20 cellular contexts compared by ENCODE assay signal in the genomic region with DNA sequence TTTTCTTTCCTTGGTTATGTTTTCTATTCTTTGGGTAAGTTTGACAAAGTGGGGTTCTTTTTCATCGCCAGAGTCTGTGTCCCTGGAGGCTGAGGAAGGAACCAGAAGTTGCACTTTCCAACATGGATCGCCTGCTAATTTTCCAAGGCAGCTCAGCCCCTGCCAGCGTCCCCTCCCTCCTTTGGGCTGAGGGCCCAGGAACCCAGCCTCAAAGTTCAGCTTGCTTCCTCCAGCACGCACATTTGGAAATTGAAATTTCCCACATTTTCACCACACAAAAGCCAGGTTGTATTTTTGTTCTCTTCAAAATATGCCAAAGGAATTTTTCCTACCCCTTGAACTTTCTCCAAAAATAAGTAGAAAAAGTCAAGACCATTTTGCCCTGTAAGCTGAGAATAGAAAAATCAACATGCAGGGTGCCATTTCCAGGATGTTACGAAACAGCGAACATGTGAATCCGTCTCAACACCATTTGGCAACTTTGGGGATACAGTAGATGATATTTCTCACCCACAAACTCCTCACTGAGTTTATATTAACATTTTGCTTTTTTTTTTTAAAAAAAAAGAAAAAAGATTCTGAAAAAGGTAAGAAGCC.
A peak's percentile ranks its signal among the peaks of the same experiment; 100 is the strongest.
DNase-seq lines count a peak whose midpoint lies in the region; ATAC-seq, FAIRE-seq and TF ChIP-seq lines count a peak whose summit lies in the region.
"Had no signal": no experiment of that assay in that cellular context is flagged by ENCODE, and none has a peak within 500 bp of the region (broad histone marks: within the 10 kb centered on the region; RNA-seq: fewer than 3 reads in every experiment).

No MANE protein-coding gene starts in this region.

- no peak for TF ChIP-seq RAD21 in A549 (conservative IDR thresholded peaks at IDR 0.05 in 1 of 2, IDR thresholded peaks at IDR 0.05 in 1 of 2)

- H3K4me3 ChIP-seq in A549, result no peak overlapping the region

- FAIRE-seq in A549 (lab: Jason Lieb, UNC), result no peak
- FAIRE-seq: D721Med had no signal

- TF ChIP-seq POLR2A in A549 (IDR thresholded peaks at IDR 0.05; ENCODE audit: low read length), result no peak

- H3K27ac ChIP-seq in A549, result peak overlapping the region in 1 of 2 experiments; percentile 71; a peak in 3 of 6 replicates

- POLR2A ChIA-PET in A549 (lab: Yijun Ruan, JAX), result no interaction called here

- no peak for ATAC-seq in A549
- peak; percentile 48 for ATAC-seq in omental fat pad (ENCODE audit: low FRiP score)
- no peak for ATAC-seq in stimulated activated naive CD8-positive, alpha-beta T cell treated with anti-CD3 and anti-CD28 coated beads, Interleukin-15, Interleukin-2, amounts not matched to agents 100 U/mL and 50 U/mL, for 24 hours
- no peak for ATAC-seq in HG03175 (IDR thresholded peaks at IDR 0.05; ENCODE audit: unreplicated experiment)
- ATAC-seq in GM21786 (IDR thresholded peaks at IDR 0.05; ENCODE audit: unreplicated experiment), result no peak

- no peak for TF ChIP-seq EP300 in A549 (IDR thresholded peaks at IDR 0.05)

- CTCF ChIA-PET in A549 (lab: Yijun Ruan, JAX), result interaction anchor here (1.3 to 7.7 kb wide), 2 partner anchors 299 to 451 kb away, joined by 3 to 58 read pairs; no protein-coding TSS in a partner anchor

- DNase-seq in A549 (ENCODE audit: low read depth in 1 of 2, low spot score in 1 of 2), result no peak
- DNase-seq in RPMI7951 (ENCODE audit: low read depth), result peak; percentile 36
- peak; percentile 51 for DNase-seq in fibroblast of peridontal ligament (ENCODE audit: extremely low read depth)
- no peak for DNase-seq in omental fat pad (ENCODE audit: low spot score)
- DNase-seq in foreskin melanocyte, result no peak
- no peak for DNase-seq in stimulated activated naive CD8-positive, alpha-beta T cell treated with anti-CD3 and anti-CD28 coated beads, Interleukin-15, Interleukin-2, amounts not matched to agents 100 U/mL and 50 U/mL, for 24 hours
- DNase-seq: activated CD4-positive, alpha-beta T cell treated with anti-CD3 and anti-CD28 coated beads, Interleukin-2, amount 10 ng/mL, durations not matched to agents 24 days and 14 days; activated naive CD8-positive, alpha-beta T cell treated with anti-CD3 and anti-CD28 coated beads, Interleukin-2, amount 10 ng/mL, durations not matched to agents 7 days and 5 days; C1 segment of cervical spinal cord; GDM1; midbrain; NCI-H187; NCI-H2227 treated with DMSO at 0.1 percent for 48 hours; NCI-H748 treated with DMSO at 0.1 percent for 48 hours; SIG-M5; stimulated activated CD4-positive, alpha-beta T cell treated with anti-CD3 and anti-CD28 coated beads, Interleukin-4, amount 100 ng/mL, for 4 hours; T-helper 1 cell had no signal

- WGBS in A549 (ENCODE audit: missing lambda C conversion rate), result 83% methylated on average over 7 of the region's 7 CpGs

- H3K9me3 ChIP-seq in A549, result peaks cover 18% of the 10 kb centered on the region

- peak overlapping the region; percentile 18; the same call in 1 of the 3 replicates for H3K4me2 ChIP-seq in A549

- TF ChIP-seq CTCF in A549 (IDR thresholded peaks at IDR 0.05), result no peak
- TF ChIP-seq CTCF in omental fat pad (IDR thresholded peaks at IDR 0.05), result no peak

- peaks cover 33% of the 10 kb centered on the region for H3K4me1 ChIP-seq in A549

TF ChIP-seq in A549, 52 proteins besides CTCF, POLR2A, EP300 and RAD21:
- TF ChIP-seq, protein P1, sequence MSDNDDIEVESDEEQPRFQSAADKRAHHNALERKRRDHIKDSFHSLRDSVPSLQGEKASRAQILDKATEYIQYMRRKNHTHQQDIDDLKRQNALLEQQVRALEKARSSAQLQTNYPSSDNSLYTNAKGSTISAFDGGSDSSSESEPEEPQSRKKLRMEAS (IDR thresholded peaks at IDR 0.05), result no peak

Comparison
In these comparisons a context has a peak if more than half of its experiments do, and no peak if none do; other contexts are left out.
1. DNase-seq: peak in RPMI7951 (single experiment) and fibroblast of peridontal ligament (single experiment); none in A549 (0 of 2), omental fat pad (single experiment), foreskin melanocyte (single experiment) and stimulated activated naive CD8-positive, alpha-beta T cell treated with anti-CD3 and anti-CD28 coated beads, Interleukin-15, Interleukin-2, amounts not matched to agents 100 U/mL and 50 U/mL, for 24 hours (single experiment).